Comparison of ENCODE assay signal across 1 cellular context in genomic region chr16:70688266-70688742, GRCh38.
A peak's percentile ranks its signal among the peaks of the same experiment; 100 is the strongest.
TF ChIP-seq lines count a peak whose summit lies in the region.

No MANE protein-coding gene starts in this region.

TF ChIP-seq in PFSK-1, 5 proteins besides CTCF, POLR2A, EP300 and RAD21:
- TF ChIP-seq REST (IDR thresholded peaks at IDR 0.05; ENCODE audit: insufficient read depth in 1 of 2, low read depth in 2 of 2, low read length in 2 of 2): no peak
- peak; percentile 70 for TF ChIP-seq FOXP2 (optimal IDR thresholded peaks at IDR 0.05; ENCODE audit: borderline replicate concordance, extremely low read depth, extremely low read length, insufficient read depth)
